In the genomic region with DNA sequence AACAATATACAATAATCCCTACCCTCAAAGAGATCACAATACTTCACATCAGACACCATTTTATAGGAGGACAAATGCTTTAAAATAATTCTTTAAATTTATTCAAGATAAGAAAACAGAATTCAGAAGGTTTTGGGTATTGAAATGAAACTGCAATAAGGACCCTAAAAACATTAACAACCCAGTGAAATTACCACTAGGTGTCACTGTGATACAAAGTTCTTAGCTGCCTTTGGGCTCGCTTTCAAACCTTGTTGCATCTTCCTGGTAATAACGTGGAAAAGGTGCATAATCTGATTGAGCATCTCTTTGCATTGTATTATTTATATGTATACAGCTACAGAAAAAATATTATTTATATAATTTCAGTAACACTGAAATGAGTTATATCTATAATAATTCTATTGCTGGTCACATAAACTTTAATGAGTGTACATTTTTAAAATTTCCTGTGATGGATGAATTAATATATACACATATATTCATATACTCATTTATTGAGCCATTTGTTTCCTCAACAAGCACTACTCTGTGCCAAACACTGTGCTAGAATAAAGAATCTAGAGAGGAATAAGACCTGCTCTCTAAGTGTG, we compare ENCODE assay signal across 8 cellular contexts.
DNase-seq lines count a peak whose midpoint lies in the region; TF ChIP-seq lines count a peak whose summit lies in the region.

No MANE protein-coding gene starts in this region.

- TF ChIP-seq EP300 in SK-N-SH (IDR thresholded peaks at IDR 0.05; ENCODE audit: borderline replicate concordance in 1 of 2, low read depth in 1 of 2, low read length in 1 of 2) = no peak

- H3K9me3 Mint-ChIP-seq in osteocyte (ENCODE audit: unreplicated experiment) = no peaks in the 10 kb centered on the region

- H3K4me3 Mint-ChIP-seq in osteocyte (ENCODE audit: unreplicated experiment) = no peak overlapping the region

- H3K36me3 ChIP-seq in SK-N-SH (replicated peaks in 1 of 2; ENCODE audit: control insufficient read depth in 1 of 2, insufficient read depth in 2 of 2, low read length in 1 of 2) = peaks cover 3 to 9% of the 10 kb centered on the region in 2 experiments

- no peak overlapping the region for H3K27ac ChIP-seq in SK-N-SH (ENCODE audit: low read depth in 2 of 2, low read length in 1 of 2)

- H3K4me2 ChIP-seq in SK-N-SH = no peak overlapping the region

- no peak overlapping the region for H3K4me3 ChIP-seq in SK-N-SH (ENCODE audit: low read depth in 2 of 2, low read length in 1 of 2)
- no peak overlapping the region for H3K4me3 ChIP-seq in fibroblast of mammary gland (ENCODE audit: control insufficient read depth, low read depth, low read length)

- no peaks in the 10 kb centered on the region for H3K9me2 ChIP-seq in SK-N-SH

- WGBS in SK-N-SH (ENCODE audit: low lambda C conversion rate) = 19% methylated on average over 2 of the region's 2 CpGs

- POLR2A ChIA-PET in SK-N-SH (lab: Yijun Ruan, JAX) = no interaction called here

- H3K9ac ChIP-seq in SK-N-SH = no peak overlapping the region

- no peaks in the 10 kb centered on the region for H3K4me1 ChIP-seq in SK-N-SH (ENCODE audit: control insufficient read depth in 1 of 2, insufficient read depth in 2 of 2, low read depth in 1 of 2, low read length in 1 of 2)

- peaks cover 3% of the 10 kb centered on the region for H3K36me3 Mint-ChIP-seq in osteocyte (ENCODE audit: unreplicated experiment)

- no peak overlapping the region for H2AFZ ChIP-seq in SK-N-SH (ENCODE audit: low read depth)

- H4K20me1 ChIP-seq in SK-N-SH (ENCODE audit: insufficient read depth) = no peaks in the 10 kb centered on the region

- no peak overlapping the region for H3K27ac Mint-ChIP-seq in osteocyte (ENCODE audit: unreplicated experiment)

- no peaks in the 10 kb centered on the region for H3K27me3 Mint-ChIP-seq in osteocyte (ENCODE audit: unreplicated experiment)

- H3F3A ChIP-seq in SK-N-SH (replicated peaks; ENCODE audit: insufficient read depth) = no peaks in the 10 kb centered on the region

- DNase-seq in A172 (ENCODE audit: low spot score) (peak; percentile 60), GDM1 (lab: John Stamatoyannopoulos, UW) (peak; percentile 40), NCI-H1092 (lab: John Stamatoyannopoulos, UW) (peak; percentile 27), SK-N-SH (peak; percentile 55), fibroblast of mammary gland (ENCODE audit: low read depth) (peak; percentile 77), osteocyte (ENCODE audit: extremely low spot score, unreplicated experiment) (no peak)
- DNase-seq in activated CD4-positive, alpha-beta T cell treated with anti-CD3 and anti-CD28 coated beads for 1 hour = no peak
- DNase-seq in effector CD4-positive, alpha-beta T cell = no peak

- peaks cover 12% of the 10 kb centered on the region; the same call in 1 of the 2 replicates for H3K79me2 ChIP-seq in SK-N-SH (ENCODE audit: insufficient read depth)

- peak; percentile 84 for TF ChIP-seq RAD21 in SK-N-SH (IDR thresholded peaks at IDR 0.05; ENCODE audit: low read length)

- no peaks in the 10 kb centered on the region for H3K27me3 ChIP-seq in SK-N-SH (ENCODE audit: insufficient read depth)

- H3K4me1 Mint-ChIP-seq in osteocyte (ENCODE audit: unreplicated experiment) = no peaks in the 10 kb centered on the region

- no peaks in the 10 kb centered on the region for H3K9me3 ChIP-seq in SK-N-SH

- TF ChIP-seq CTCF in SK-N-SH (IDR thresholded peaks at IDR 0.05) (peak; percentile 82), fibroblast of mammary gland (conservative IDR thresholded peaks at IDR 0.05; ENCODE audit: control insufficient read depth, insufficient read depth, low read depth, low read length) (peak; percentile 71), osteocyte (IDR thresholded peaks at IDR 0.05) (peak; percentile 77)

- CTCF ChIA-PET in SK-N-SH (lab: Yijun Ruan, JAX) = interaction anchor here (0.5 to 4.5 kb wide), 48 partner anchors 9 to 630 kb away, joined by 3 to 73 read pairs (median 4); a partner anchor contains a TSS

TF ChIP-seq in SK-N-SH, 30 proteins besides CTCF, POLR2A, EP300 and RAD21:
- TF ChIP-seq, protein P1, sequence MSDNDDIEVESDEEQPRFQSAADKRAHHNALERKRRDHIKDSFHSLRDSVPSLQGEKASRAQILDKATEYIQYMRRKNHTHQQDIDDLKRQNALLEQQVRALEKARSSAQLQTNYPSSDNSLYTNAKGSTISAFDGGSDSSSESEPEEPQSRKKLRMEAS (IDR thresholded peaks at IDR 0.05; ENCODE audit: low read depth) = no peak
- TF ChIP-seq, protein P2, sequence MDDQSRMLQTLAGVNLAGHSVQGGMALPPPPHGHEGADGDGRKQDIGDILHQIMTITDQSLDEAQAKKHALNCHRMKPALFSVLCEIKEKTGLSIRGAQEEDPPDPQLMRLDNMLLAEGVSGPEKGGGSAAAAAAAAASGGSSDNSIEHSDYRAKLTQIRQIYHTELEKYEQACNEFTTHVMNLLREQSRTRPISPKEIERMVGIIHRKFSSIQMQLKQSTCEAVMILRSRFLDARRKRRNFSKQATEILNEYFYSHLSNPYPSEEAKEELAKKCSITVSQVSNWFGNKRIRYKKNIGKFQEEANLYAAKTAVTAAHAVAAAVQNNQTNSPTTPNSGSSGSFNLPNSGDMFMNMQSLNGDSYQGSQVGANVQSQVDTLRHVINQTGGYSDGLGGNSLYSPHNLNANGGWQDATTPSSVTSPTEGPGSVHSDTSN (IDR thresholded peaks at IDR 0.05) = no peak
- TF ChIP-seq POLR2AphosphoS5 (IDR thresholded peaks at IDR 0.05; ENCODE audit: low read depth, low read length) = no peak
- no peak for TF ChIP-seq RFX5 (IDR thresholded peaks at IDR 0.05; ENCODE audit: low read length)
- peak; percentile 60 for TF ChIP-seq SMC3 (IDR thresholded peaks at IDR 0.05; ENCODE audit: low read depth, low read length)
- TF ChIP-seq EZH2phosphoT487 (IDR thresholded peaks at IDR 0.05; ENCODE audit: borderline replicate concordance, low read depth) = no peak
- TF ChIP-seq CHD2 (IDR thresholded peaks at IDR 0.05; ENCODE audit: low read length, partially characterized antibody) = no peak

Comparison
In these comparisons a context has a peak if more than half of its experiments do, and no peak if none do; other contexts are left out.
1. DNase-seq: peak in A172 (single experiment), GDM1 (single experiment), NCI-H1092 (single experiment), SK-N-SH (single experiment) and fibroblast of mammary gland (single experiment); none in osteocyte (single experiment), activated CD4-positive, alpha-beta T cell treated with anti-CD3 and anti-CD28 coated beads for 1 hour (single experiment) and effector CD4-positive, alpha-beta T cell (single experiment).
2. Peak in every context shown above with its lines, with median percentiles within 50 percentile points of each other: CTCF ChIP-seq.